10 cellular contexts compared by ENCODE assay signal in the genomic region with DNA sequence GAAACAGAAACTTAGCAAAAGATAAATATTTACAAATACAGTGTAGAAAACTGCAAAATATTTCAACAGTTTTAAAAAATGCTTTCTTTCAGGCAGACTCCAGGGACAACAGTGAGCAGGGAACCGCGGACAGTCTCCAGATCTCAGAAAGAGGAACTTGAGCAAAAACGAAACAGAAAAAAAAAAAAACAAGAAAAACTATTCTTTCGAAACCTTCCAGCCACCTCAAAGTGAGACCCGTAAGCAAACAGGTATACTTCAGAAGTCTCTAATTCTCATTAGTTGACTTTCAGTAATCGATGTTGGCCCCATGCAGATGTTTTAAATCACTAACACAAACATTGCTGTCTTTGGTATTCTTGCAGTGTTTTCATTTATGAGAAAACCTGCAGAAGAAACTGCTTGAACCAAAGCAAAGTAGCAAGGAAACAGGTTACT. TPM values are rescaled to one million over a fixed set of nuclear protein-coding genes. Genes with fewer than 3 reads are reported as not detected.
DNase-seq lines count a peak whose midpoint lies in the region; ATAC-seq and TF ChIP-seq lines count a peak whose summit lies in the region.
"Had no signal": no experiment of that assay in that cellular context is flagged by ENCODE, and none has a peak within 500 bp of the region (broad histone marks: within the 10 kb centered on the region; RNA-seq: fewer than 3 reads in every experiment).

No MANE protein-coding gene starts in this region.

- H3K9ac ChIP-seq in SU-DHL-6 (ENCODE audit: low read length), result no peak overlapping the region

- peak overlapping the region; percentile 47 for H3K4me2 ChIP-seq in SU-DHL-6 (ENCODE audit: low read depth, low read length, poor library complexity, severe bottlenecking)

- H3K27ac ChIP-seq in SU-DHL-6 (ENCODE audit: low read depth, low read length), result no peak overlapping the region
- no peak overlapping the region for H3K27ac ChIP-seq in prostate gland

- no peaks in the 10 kb centered on the region for H3K36me3 ChIP-seq in SU-DHL-6 (ENCODE audit: low read length)
- H3K36me3 ChIP-seq in prostate gland, result no peaks in the 10 kb centered on the region

- TF ChIP-seq POLR2A in prostate gland (IDR thresholded peaks at IDR 0.05), result no peak

- H3K4me3 ChIP-seq in SU-DHL-6 (ENCODE audit: insufficient read depth, low read length, poor library complexity, severe bottlenecking) (no peak overlapping the region), prostate gland (no peak overlapping the region)

- H3K4me1 ChIP-seq in prostate gland (replicated peaks), result no peaks in the 10 kb centered on the region

- ATAC-seq in HG03045 (IDR thresholded peaks at IDR 0.05; ENCODE audit: unreplicated experiment), result peak; percentile 62
- ATAC-seq in stimulated activated memory B cell treated with anti-CD40 and anti-IgM and Interleukin-4, amounts not matched to agents 10 μg/mL and 1 μg/mL and 100 μg/mL, for 72 hours, result peak; percentile 72

- DNase-seq in activated T-cell treated with anti-CD3 and anti-CD28 coated beads for 24 hours (ENCODE audit: low read depth) (peak; percentile 5), activated T-cell treated with anti-CD3 and anti-CD28 coated beads for 4 hours (no peak), prostate gland (ENCODE audit: low spot score) (no peak), NCI-H774 (lab: John Stamatoyannopoulos, UW) (no peak)
- no peak for DNase-seq in effector CD8-positive, alpha-beta T cell (lab: John Stamatoyannopoulos, UW)

- no peaks in the 10 kb centered on the region for H3K36me3 Mint-ChIP-seq in stimulated activated memory B cell treated with anti-CD40 and anti-IgM and Interleukin-4, amounts not matched to agents 10 μg/mL and 1 μg/mL and 100 μg/mL, for 72 hours

- H3K27me3 ChIP-seq in SU-DHL-6 (ENCODE audit: low read length) (no peaks in the 10 kb centered on the region), prostate gland (replicated peaks; ENCODE audit: insufficient read depth) (peaks cover 2% of the 10 kb centered on the region)

- H3K9me3 ChIP-seq in SU-DHL-6 (ENCODE audit: insufficient read depth, low read length) (no peaks in the 10 kb centered on the region), prostate gland (no peaks in the 10 kb centered on the region)

- H2AFZ ChIP-seq in SU-DHL-6 (ENCODE audit: low read depth, low read length, severe bottlenecking), result no peak overlapping the region

- H4K20me1 ChIP-seq in SU-DHL-6 (ENCODE audit: low read depth, low read length), result no peaks in the 10 kb centered on the region

- no peaks in the 10 kb centered on the region for H3K9me3 Mint-ChIP-seq in stimulated activated memory B cell treated with anti-CD40 and anti-IgM and Interleukin-4, amounts not matched to agents 10 μg/mL and 1 μg/mL and 100 μg/mL, for 72 hours

- 24% methylated on average over 6 of the region's 6 CpGs for WGBS in prostate gland

- H3F3A ChIP-seq in SU-DHL-6 (ENCODE audit: insufficient read depth), result no peaks in the 10 kb centered on the region

- H3K4me1 Mint-ChIP-seq in stimulated activated memory B cell treated with anti-CD40 and anti-IgM and Interleukin-4, amounts not matched to agents 10 μg/mL and 1 μg/mL and 100 μg/mL, for 72 hours, result peaks cover 70% of the 10 kb centered on the region

- TF ChIP-seq CTCF in SU-DHL-6 (IDR thresholded peaks at IDR 0.05; ENCODE audit: insufficient read depth, low read length, poor library complexity, severe bottlenecking) (no peak), prostate gland (IDR thresholded peaks at IDR 0.05) (no peak)

- intact Hi-C loops in prostate gland (cut with DNase I), result no loop called here

- no peaks in the 10 kb centered on the region for H3K79me2 ChIP-seq in SU-DHL-6 (ENCODE audit: insufficient read depth, low read length)

- no peaks in the 10 kb centered on the region for H3K9me2 ChIP-seq in SU-DHL-6 (replicated peaks; ENCODE audit: insufficient read depth, low read length)

- H3K27me3 Mint-ChIP-seq in stimulated activated memory B cell treated with anti-CD40 and anti-IgM and Interleukin-4, amounts not matched to agents 10 μg/mL and 1 μg/mL and 100 μg/mL, for 72 hours, result no peaks in the 10 kb centered on the region

- peak overlapping the region; percentile 90 for H3K27ac Mint-ChIP-seq in stimulated activated memory B cell treated with anti-CD40 and anti-IgM and Interleukin-4, amounts not matched to agents 10 μg/mL and 1 μg/mL and 100 μg/mL, for 72 hours

- peak overlapping the region; percentile 44 for H3K4me3 Mint-ChIP-seq in stimulated activated memory B cell treated with anti-CD40 and anti-IgM and Interleukin-4, amounts not matched to agents 10 μg/mL and 1 μg/mL and 100 μg/mL, for 72 hours

RNA-seq across cellular contexts. Expression of gene CCL1, which starts 15.7 kb away (rescaled TPM):
- not detected for total RNA-seq in prostate gland
- total RNA-seq: RPMI7951, skeletal muscle tissue had no signal

RNA-seq across cellular contexts. Expression of gene CCL13, which starts 22.4 kb away (rescaled TPM):
- total RNA-seq in prostate gland, result not detected
- total RNA-seq: RPMI7951 had no signal

RNA-seq across cellular contexts. Expression of gene CCL8, which starts 59.4 kb away (rescaled TPM):
- not detected for total RNA-seq in prostate gland
- total RNA-seq: RPMI7951 had no signal
